ENCODE assay signal across 8 cellular contexts in genomic region chr17:44197980-44198720, GRCh38. TPM values are rescaled to one million over a fixed set of nuclear protein-coding genes. Genes with fewer than 3 reads are reported as not detected.
DNase-seq lines count a peak whose midpoint lies in the region; ATAC-seq and TF ChIP-seq lines count a peak whose summit lies in the region.

No MANE protein-coding gene starts in this region.

- no peak for TF ChIP-seq CTCF in neutrophil (IDR thresholded peaks at IDR 0.05)

- peaks cover 33 to 35% of the 10 kb centered on the region in 2 experiments for H3K4me1 ChIP-seq in neutrophil (ENCODE audit: control insufficient read depth in 1 of 2, insufficient read depth in 1 of 2, low read depth in 1 of 2, low read length in 1 of 2)

- H3K36me3 ChIP-seq in KOPT-K1 (ENCODE audit: insufficient read depth, low read length) (peaks cover 44% of the 10 kb centered on the region), neutrophil (peaks cover 44% of the 10 kb centered on the region)

- H3K27ac ChIP-seq in KOPT-K1 (ENCODE audit: low read depth, low read length, poor library complexity, severe bottlenecking) (peak overlapping the region; percentile 95), neutrophil (peak overlapping the region; percentile 100)

- no peaks in the 10 kb centered on the region for H3K27me3 Mint-ChIP-seq in activated CD4-positive, alpha-beta T cell treated with anti-CD3 and anti-CD28 coated beads, Interleukin-2, amount 10 ng/mL, durations not matched to agents 24 days and 14 days

- no peaks in the 10 kb centered on the region for H3K27me3 ChIP-seq in neutrophil

- H3K27ac Mint-ChIP-seq in activated CD4-positive, alpha-beta T cell treated with anti-CD3 and anti-CD28 coated beads, Interleukin-2, amount 10 ng/mL, durations not matched to agents 24 days and 14 days: peak overlapping the region; percentile 87

- intact Hi-C loops in activated CD4-positive, alpha-beta T cell treated with anti-CD3 and anti-CD28 coated beads, Interleukin-2, amount 10 ng/mL, durations not matched to agents 24 days and 14 days (cut with micrococcal nuclease): loop anchor here (1.0 kb wide), 1 partner anchor 11 kb away; no protein-coding TSS in a partner anchor

- H3K4me1 Mint-ChIP-seq in activated CD4-positive, alpha-beta T cell treated with anti-CD3 and anti-CD28 coated beads, Interleukin-2, amount 10 ng/mL, durations not matched to agents 24 days and 14 days: peaks cover 28% of the 10 kb centered on the region

- H3K4me3 Mint-ChIP-seq in activated CD4-positive, alpha-beta T cell treated with anti-CD3 and anti-CD28 coated beads, Interleukin-2, amount 10 ng/mL, durations not matched to agents 24 days and 14 days: peak overlapping the region; percentile 91

- H3K9me3 ChIP-seq in KOPT-K1 (ENCODE audit: insufficient read depth, low read length, poor library complexity, severe bottlenecking) (no peaks in the 10 kb centered on the region), neutrophil (no peaks in the 10 kb centered on the region)

- H3K36me3 Mint-ChIP-seq in activated CD4-positive, alpha-beta T cell treated with anti-CD3 and anti-CD28 coated beads, Interleukin-2, amount 10 ng/mL, durations not matched to agents 24 days and 14 days (ENCODE audit: low read depth): peaks cover 38% of the 10 kb centered on the region

- peak; percentile 54 for DNase-seq in GDM1 (lab: John Stamatoyannopoulos, UW)
- peak; percentile 90 for DNase-seq in activated CD4-positive, alpha-beta T cell treated with anti-CD3 and anti-CD28 coated beads, Interleukin-2, amount 10 ng/mL, durations not matched to agents 24 days and 14 days

- H3K4me3 ChIP-seq in neutrophil (ENCODE audit: low read depth in 1 of 2, low read length in 1 of 2): peak overlapping the region; percentile 80 to 93

- ATAC-seq in esophagus mucosa: peak; percentile 22
- ATAC-seq in HG03460 (IDR thresholded peaks at IDR 0.05; ENCODE audit: unreplicated experiment): no peak
- ATAC-seq in GM19023 (IDR thresholded peaks at IDR 0.05; ENCODE audit: unreplicated experiment): no peak
- no peak for ATAC-seq in HG03139 (IDR thresholded peaks at IDR 0.05; ENCODE audit: unreplicated experiment)

- no peaks in the 10 kb centered on the region for H3K9me3 Mint-ChIP-seq in activated CD4-positive, alpha-beta T cell treated with anti-CD3 and anti-CD28 coated beads, Interleukin-2, amount 10 ng/mL, durations not matched to agents 24 days and 14 days

RNA-seq across cellular contexts. Expression of gene ATXN7L3, which starts 1.5 kb away (rescaled TPM):
- total RNA-seq in activated CD4-positive, alpha-beta T cell treated with anti-CD3 and anti-CD28 coated beads, Interleukin-2, amount 10 ng/mL, durations not matched to agents 24 days and 14 days: 105 and 118 TPM in 2 replicates
- 61.6 TPM for total RNA-seq in esophagus mucosa

RNA-seq across cellular contexts. Expression of gene TMUB2, which starts 11.4 kb away (rescaled TPM):
- 16.1 and 19.0 TPM in 2 replicates for total RNA-seq in activated CD4-positive, alpha-beta T cell treated with anti-CD3 and anti-CD28 coated beads, Interleukin-2, amount 10 ng/mL, durations not matched to agents 24 days and 14 days
- 18.2 TPM for total RNA-seq in esophagus mucosa

RNA-seq across cellular contexts. Expression of gene UBTF, which starts 21.3 kb away (rescaled TPM):
- 193 and 195 TPM in 2 replicates for total RNA-seq in activated CD4-positive, alpha-beta T cell treated with anti-CD3 and anti-CD28 coated beads, Interleukin-2, amount 10 ng/mL, durations not matched to agents 24 days and 14 days
- total RNA-seq in esophagus mucosa: 60.7 TPM

RNA-seq across cellular contexts. Expression of gene ASB16, which starts 27.6 kb away (rescaled TPM):
- total RNA-seq in activated CD4-positive, alpha-beta T cell treated with anti-CD3 and anti-CD28 coated beads, Interleukin-2, amount 10 ng/mL, durations not matched to agents 24 days and 14 days: 0.09 and 0.78 TPM in 2 replicates
- not detected for total RNA-seq in esophagus mucosa

RNA-seq across cellular contexts. Expression of gene HROB, which starts 56.4 kb away (rescaled TPM):
- 23.8 and 24.5 TPM in 2 replicates for total RNA-seq in activated CD4-positive, alpha-beta T cell treated with anti-CD3 and anti-CD28 coated beads, Interleukin-2, amount 10 ng/mL, durations not matched to agents 24 days and 14 days
- 6.3 TPM for total RNA-seq in esophagus mucosa
